Comparison of ENCODE assay signal across 8 cellular contexts in genomic region chr6:118509009-118509617, GRCh38. TPM values are rescaled to one million over a fixed set of nuclear protein-coding genes. Genes with fewer than 3 reads are reported as not detected.
A peak's percentile ranks its signal among the peaks of the same experiment; 100 is the strongest.
DNase-seq lines count a peak whose midpoint lies in the region; ATAC-seq and TF ChIP-seq lines count a peak whose summit lies in the region.

No MANE protein-coding gene starts in this region.

- H3K9me3 ChIP-seq in naive thymus-derived CD4-positive, alpha-beta T cell (ENCODE audit: control insufficient read depth in 2 of 3, low read length in 3 of 3): no peaks in the 10 kb centered on the region

- no peaks in the 10 kb centered on the region for H3K27me3 Mint-ChIP-seq in naive thymus-derived CD4-positive, alpha-beta T cell

- intact Hi-C loops in naive thymus-derived CD4-positive, alpha-beta T cell (cut with micrococcal nuclease): loop anchor here in 1 of 2 donors (2.0 kb wide), 1 partner anchor 224 kb away; no protein-coding TSS in a partner anchor

- no peak overlapping the region for H3K4me3 ChIP-seq in epithelial cell of proximal tubule (ENCODE audit: low read depth, low read length)
- H3K4me3 ChIP-seq in naive thymus-derived CD4-positive, alpha-beta T cell (ENCODE audit: low read length): no peak overlapping the region

- no peak overlapping the region for H3K27ac ChIP-seq in naive thymus-derived CD4-positive, alpha-beta T cell (ENCODE audit: low read depth, low read length)

- H3K27me3 ChIP-seq in naive thymus-derived CD4-positive, alpha-beta T cell (ENCODE audit: control insufficient read depth in 2 of 2, insufficient read depth in 2 of 2, low read length in 2 of 2): no peaks in the 10 kb centered on the region

- H3K36me3 ChIP-seq in naive thymus-derived CD4-positive, alpha-beta T cell (ENCODE audit: control insufficient read depth in 2 of 3, insufficient read depth in 3 of 3, low read length in 3 of 3): peaks cover 0 to 7% (median 4%) of the 10 kb centered on the region in 3 experiments

- TF ChIP-seq CTCF in GM12872 (IDR thresholded peaks at IDR 0.05; ENCODE audit: insufficient read depth, low read depth, low read length) (peak; percentile 37; the same call in 2 of the 3 replicates), epithelial cell of proximal tubule (conservative IDR thresholded peaks at IDR 0.05; ENCODE audit: low read depth, low read length) (peak; percentile 84)

- H3K4me1 Mint-ChIP-seq in naive thymus-derived CD4-positive, alpha-beta T cell: peaks cover 7 to 54% (median 35%) of the 10 kb centered on the region in 7 donors

- H3K9me3 Mint-ChIP-seq in naive thymus-derived CD4-positive, alpha-beta T cell: no peaks in the 10 kb centered on the region

- peak overlapping the region in 2 of 9 donors; percentile 22 to 25 for H3K27ac Mint-ChIP-seq in naive thymus-derived CD4-positive, alpha-beta T cell

- in situ Hi-C loops in ACHN (cut with HindIII; ENCODE audit: low pct_ligation_motif_present, low pct_unique_long_range_greater_than_20kb, low sequenced_read_pairs): no loop called here

- ATAC-seq in GM19324 (IDR thresholded peaks at IDR 0.05; ENCODE audit: low FRiP score, unreplicated experiment): no peak
- ATAC-seq in naive thymus-derived CD4-positive, alpha-beta T cell: no peak

- CTCF ChIA-PET in naive thymus-derived CD4-positive, alpha-beta T cell (lab: Charles Lee): no interaction called here

- H3K4me3 Mint-ChIP-seq in naive thymus-derived CD4-positive, alpha-beta T cell: no peak overlapping the region

- POLR2A ChIA-PET in naive thymus-derived CD4-positive, alpha-beta T cell (lab: Charles Lee): no interaction called here

- DNase-seq in ACHN (peak; percentile 14), NCI-H748 treated with DMSO at 0.1 percent for 48 hours (lab: John Stamatoyannopoulos, UW) (peak; percentile 46), epithelial cell of proximal tubule (ENCODE audit: low read depth) (no peak), pulmonary artery endothelial cell (ENCODE audit: low read depth, low spot score) (peak; percentile 5)
- no peak for DNase-seq in activated CD8-positive, alpha-beta memory T cell treated with anti-CD3 and anti-CD28 coated beads, Interleukin-2, amount 50 U/mL, for 48 hours
- no peak for DNase-seq in naive thymus-derived CD4-positive, alpha-beta T cell

- no peaks in the 10 kb centered on the region for H3K4me1 ChIP-seq in naive thymus-derived CD4-positive, alpha-beta T cell (ENCODE audit: control insufficient read depth in 2 of 2, insufficient read depth in 2 of 2, low read length in 2 of 2)

- H3K36me3 Mint-ChIP-seq in naive thymus-derived CD4-positive, alpha-beta T cell: peaks cover 10 to 44% (median 25%) of the 10 kb centered on the region in 5 donors

RNA-seq across cellular contexts. Expression of gene PLN, which starts 39.0 kb away (rescaled TPM):
- total RNA-seq in epithelial cell of proximal tubule (not detected in 2 replicates), pulmonary artery endothelial cell (0.04 TPM in 1 of 2 replicates, not detected in the other)
- under 1 TPM in 3 of 5 experiments, not detected in 2; 0.19 to 0.22 (median 0.20) TPM for total RNA-seq in naive thymus-derived CD4-positive, alpha-beta T cell
- polyA plus RNA-seq in naive thymus-derived CD4-positive, alpha-beta T cell: under 1 TPM; 0.09 to 0.34 TPM

Comparison
In these comparisons a context has a peak if more than half of its experiments do, and no peak if none do; other contexts are left out.
1. DNase-seq: peak in ACHN (single experiment), NCI-H748 treated with DMSO at 0.1 percent for 48 hours (single experiment) and pulmonary artery endothelial cell (single experiment); none in epithelial cell of proximal tubule (single experiment), activated CD8-positive, alpha-beta memory T cell treated with anti-CD3 and anti-CD28 coated beads, Interleukin-2, amount 50 U/mL, for 48 hours (single experiment) and naive thymus-derived CD4-positive, alpha-beta T cell (0 of 9).